ENCODE assay signal across 15 cellular contexts in genomic region chr1:27103498-27103897, GRCh38.
"Had no signal": no experiment of that assay in that cellular context is flagged by ENCODE, and none has a peak within 500 bp of the region (broad histone marks: within the 10 kb centered on the region; RNA-seq: fewer than 3 reads in every experiment).

No MANE protein-coding gene starts in this region.

- H3K27ac Mint-ChIP-seq: activated CD4-positive, alpha-beta memory T cell treated with anti-CD3 and anti-CD28 coated beads, Interleukin-2, amount 10 ng/mL, durations not matched to agents 7 days and 5 days; activated T-helper 1 cell treated with anti-CD3 and anti-CD28 coated beads, Interleukin-12 subunit alpha, Interleukin-12 subunit beta, Interleukin-2, Interleukin-4 antibody, amounts not matched to agents 30 ng/mL and 10 ng/mL and 1 ng/mL, durations not matched to agents 14 hours and 24 hours and 36 hours had no signal

- H3K9me3 ChIP-seq: ascending aorta, pancreas had no signal

- DNase-seq: activated CD4-positive, alpha-beta memory T cell treated with anti-CD3 and anti-CD28 coated beads, Interleukin-2, amount 10 ng/mL, durations not matched to agents 7 days and 5 days; activated CD4-positive, alpha-beta T cell treated with anti-CD3 and anti-CD28 coated beads for 1 hour; activated CD8-positive, alpha-beta memory T cell treated with anti-CD3 and anti-CD28 coated beads, Interleukin-2, amount 50 U/mL, for 48 hours; activated naive CD4-positive, alpha-beta T cell; left ventricle myocardium superior; stimulated activated CD4-positive, alpha-beta T cell treated with anti-CD3 and anti-CD28 coated beads, Interleukin-4, amount 100 ng/mL, for 1 hour; T1000 had no signal

- FAIRE-seq: colon, frontal cortex, keratinocyte, pancreas had no signal

- H3K4me3 Mint-ChIP-seq: activated CD4-positive, alpha-beta memory T cell treated with anti-CD3 and anti-CD28 coated beads, Interleukin-2, amount 10 ng/mL, durations not matched to agents 7 days and 5 days; activated T-helper 1 cell treated with anti-CD3 and anti-CD28 coated beads, Interleukin-12 subunit alpha, Interleukin-12 subunit beta, Interleukin-2, Interleukin-4 antibody, amounts not matched to agents 30 ng/mL and 10 ng/mL and 1 ng/mL, durations not matched to agents 14 hours and 24 hours and 36 hours; neural crest cell had no signal

- H3K4me1 ChIP-seq: pancreas had no signal

- H3K27me3 ChIP-seq: ascending aorta, cardiac muscle cell, pancreas had no signal

- H3K27me3 Mint-ChIP-seq: activated CD4-positive, alpha-beta memory T cell treated with anti-CD3 and anti-CD28 coated beads, Interleukin-2, amount 10 ng/mL, durations not matched to agents 7 days and 5 days had no signal

- H3K36me3 ChIP-seq: cardiac muscle cell had no signal

- H3K4me3 ChIP-seq: ascending aorta, cardiac muscle cell, pancreas had no signal

- H3K9me3 Mint-ChIP-seq: activated CD4-positive, alpha-beta memory T cell treated with anti-CD3 and anti-CD28 coated beads, Interleukin-2, amount 10 ng/mL, durations not matched to agents 7 days and 5 days; activated T-helper 1 cell treated with anti-CD3 and anti-CD28 coated beads, Interleukin-12 subunit alpha, Interleukin-12 subunit beta, Interleukin-2, Interleukin-4 antibody, amounts not matched to agents 30 ng/mL and 10 ng/mL and 1 ng/mL, durations not matched to agents 14 hours and 24 hours and 36 hours; neural crest cell had no signal
